In genomic region chr11:120814531-120815259, GRCh38 we compare ENCODE assay signal across 19 cellular contexts.
"Had no signal": no experiment of that assay in that cellular context is flagged by ENCODE, and none has a peak within 500 bp of the region (broad histone marks: within the 10 kb centered on the region; RNA-seq: fewer than 3 reads in every experiment).

No MANE protein-coding gene starts in this region.

- H3K36me3 Mint-ChIP-seq: naive B cell had no signal

- H3K27ac ChIP-seq: colonic mucosa, foreskin keratinocyte, heart left ventricle, sigmoid colon, skin epidermis, stomach had no signal

- H3K27me3 ChIP-seq: colonic mucosa, foreskin keratinocyte, sigmoid colon had no signal

- H3K9me3 Mint-ChIP-seq: naive B cell, nephron progenitor cell had no signal

- DNase-seq: colonic mucosa; dermis blood vessel endothelial cell; erythroblast; foreskin keratinocyte; heart left ventricle; hypothalamus; kidney glomerular epithelial cell; midbrain; naive B cell; sigmoid colon; stimulated activated CD4-positive, alpha-beta T cell treated with anti-CD3 and anti-CD28 coated beads, Interleukin-12 subunit alpha, Interleukin-12 subunit beta, amount 100 ng/mL, for 4 hours; stimulated activated naive CD4-positive, alpha-beta T cell; stomach; substantia nigra; trophoblast cell had no signal

- H3K4me3 Mint-ChIP-seq: naive B cell, nephron progenitor cell had no signal

- ATAC-seq: foreskin keratinocyte, heart left ventricle, left lobe of liver had no signal

- H3K4me3 ChIP-seq: colonic mucosa, heart left ventricle, sigmoid colon, skin epidermis, stomach had no signal

- H3K36me3 ChIP-seq: colonic mucosa, heart left ventricle, sigmoid colon, stomach had no signal

- H3K9me3 ChIP-seq: colonic mucosa, heart left ventricle, sigmoid colon, stomach had no signal

- H3K27ac Mint-ChIP-seq: naive B cell had no signal

- FAIRE-seq: islet of Langerhans had no signal

- H3K4me1 ChIP-seq: colonic mucosa, foreskin keratinocyte, stomach had no signal
